8 cellular contexts compared by ENCODE assay signal in the genomic region with DNA sequence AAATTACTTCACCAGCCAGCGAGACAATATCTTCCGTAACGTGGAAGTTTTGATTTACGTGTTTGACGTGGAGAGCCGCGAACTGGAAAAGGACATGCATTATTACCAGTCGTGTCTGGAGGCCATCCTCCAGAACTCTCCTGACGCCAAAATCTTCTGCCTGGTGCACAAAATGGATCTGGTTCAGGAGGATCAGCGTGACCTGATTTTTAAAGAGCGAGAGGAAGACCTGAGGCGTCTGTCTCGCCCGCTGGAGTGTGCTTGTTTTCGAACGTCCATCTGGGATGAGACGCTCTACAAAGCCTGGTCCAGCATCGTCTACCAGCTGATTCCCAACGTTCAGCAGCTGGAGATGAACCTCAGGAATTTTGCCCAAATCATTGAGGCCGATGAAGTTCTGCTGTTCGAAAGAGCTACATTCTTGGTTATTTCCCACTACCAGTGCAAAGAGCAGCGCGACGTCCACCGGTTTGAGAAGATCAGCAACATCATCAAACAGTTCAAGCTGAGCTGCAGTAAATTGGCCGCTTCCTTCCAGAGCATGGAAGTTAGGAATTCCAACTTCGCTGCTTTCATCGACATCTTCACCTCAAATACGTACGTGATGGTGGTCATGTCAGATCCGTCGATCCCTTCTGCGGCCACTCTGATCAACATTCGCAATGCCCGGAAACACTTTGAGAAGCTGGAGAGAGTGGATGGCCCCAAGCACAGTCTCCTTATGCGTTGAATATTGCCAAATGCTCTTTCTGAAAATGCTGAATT. TPM values are rescaled to one million over a fixed set of nuclear protein-coding genes. Genes with fewer than 3 reads are reported as not detected.
DNase-seq lines count a peak whose midpoint lies in the region; ATAC-seq, FAIRE-seq and TF ChIP-seq lines count a peak whose summit lies in the region.

No MANE protein-coding gene starts in this region.

- H3K9me3 ChIP-seq in SJCRH30 (replicated peaks) (no peaks in the 10 kb centered on the region), transverse colon (no peaks in the 10 kb centered on the region)
- no peaks in the 10 kb centered on the region for H3K9me3 ChIP-seq in effector memory CD4-positive, alpha-beta T cell (ENCODE audit: control insufficient read depth, low read length)

- TF ChIP-seq POLR2A in GM12892 (IDR thresholded peaks at IDR 0.05; ENCODE audit: low read depth, low read length), result no peak
- no peak for TF ChIP-seq POLR2A in transverse colon (IDR thresholded peaks at IDR 0.05)

- WGBS in transverse colon (ENCODE audit: low coverage in 1 of 2), 2 donors, result 7 to 33% methylated on average over 8 to 36 of the region's 36 CpGs

- H3K4me1 ChIP-seq in SJCRH30 (no peaks in the 10 kb centered on the region), transverse colon (peaks cover 20 to 40% (median 27%) of the 10 kb centered on the region in 4 donors)
- peaks cover 13% of the 10 kb centered on the region for H3K4me1 ChIP-seq in effector memory CD4-positive, alpha-beta T cell (ENCODE audit: control insufficient read depth, insufficient read depth, low read length, poor library complexity, severe bottlenecking)

- H3K27ac ChIP-seq in SJCRH30, result peak overlapping the region; percentile 58
- peak overlapping the region; percentile 88 for H3K27ac ChIP-seq in effector memory CD4-positive, alpha-beta T cell (ENCODE audit: insufficient read depth, low read length, poor library complexity, severe bottlenecking)
- peak overlapping the region; percentile 94 to 98 (median 97) for H3K27ac ChIP-seq in transverse colon

- peak; percentile 77 for FAIRE-seq in GM12892 (lab: Jason Lieb, UNC)

- H3K4me3 ChIP-seq in SJCRH30 (peak overlapping the region; percentile 84), transverse colon (peak overlapping the region; percentile 77 to 81 (median 80))
- peak overlapping the region; percentile 84 for H3K4me3 ChIP-seq in effector memory CD4-positive, alpha-beta T cell (ENCODE audit: insufficient read depth, low read depth, low read length, poor library complexity, severe bottlenecking)

- no peak for TF ChIP-seq CTCF in transverse colon (IDR thresholded peaks at IDR 0.05)

- no peaks in the 10 kb centered on the region for H3K36me3 ChIP-seq in SJCRH30
- no peaks in the 10 kb centered on the region for H3K36me3 ChIP-seq in effector memory CD4-positive, alpha-beta T cell (ENCODE audit: control insufficient read depth, insufficient read depth, low read length)
- no peaks in the 10 kb centered on the region for H3K36me3 ChIP-seq in transverse colon

- DNase-seq in A172 (ENCODE audit: low spot score), result peak; percentile 5
- DNase-seq in GM12892 (ENCODE audit: insufficient read length), result no peak
- peak; percentile 17 to 38 for DNase-seq in SJCRH30
- DNase-seq in effector memory CD4-positive, alpha-beta T cell, result no peak
- peak; percentile 61 for DNase-seq in midbrain (lab: John Stamatoyannopoulos, UW)
- peak; percentile 16 for DNase-seq in transverse colon

- no peak for ATAC-seq in HG03439 (IDR thresholded peaks at IDR 0.05; ENCODE audit: unreplicated experiment)
- no peak for ATAC-seq in HG02970 (IDR thresholded peaks at IDR 0.05; ENCODE audit: low FRiP score, unreplicated experiment)

- in situ Hi-C loops in transverse colon (cut with MboI; ENCODE audit: low pct_ligation_motif_present in 1 of 4, low pct_unique_long_range_greater_than_20kb in 1 of 4, low sequenced_read_pairs in 3 of 4), result loop anchor here in 3 of 4 donors (25.0 kb wide), 3 partner anchors 613 to 1513 kb away; no protein-coding TSS in a partner anchor

- H3K27me3 ChIP-seq in SJCRH30 (no peaks in the 10 kb centered on the region), transverse colon (no peaks in the 10 kb centered on the region)
- H3K27me3 ChIP-seq in effector memory CD4-positive, alpha-beta T cell (replicated peaks; ENCODE audit: control insufficient read depth, insufficient read depth, low read length, poor library complexity, severe bottlenecking), result no peaks in the 10 kb centered on the region

- no peak for TF ChIP-seq EP300 in transverse colon (IDR thresholded peaks at IDR 0.05; ENCODE audit: low read depth)

- intact Hi-C loops in transverse colon (cut with DNase I; ENCODE audit: low total_unique reads), result no loop called here

RNA-seq across cellular contexts. Expression of a gene that starts 0.8 kb away (rescaled TPM):
- total RNA-seq in A172 (2014; rRNA removed; shearing (Covaris generic)), result 35.5 and 37.0 TPM in 2 replicates
- 41.7 TPM for polyA plus RNA-seq in GM12892 (2012; ENCODE audit: missing spikeins)
- total RNA-seq in SJCRH30 (2014; rRNA removed; shearing (Covaris generic)), result 39.7 and 44.2 TPM in 2 replicates
- 10 to 100 TPM; 35.0 to 47.0 (median 39.6) TPM for total RNA-seq in transverse colon

RNA-seq across cellular contexts. Expression of a gene that starts 17.0 kb away (rescaled TPM):
- total RNA-seq in A172 (2014; rRNA removed; shearing (Covaris generic)), result not detected in 2 replicates
- not detected for polyA plus RNA-seq in GM12892 (2012; ENCODE audit: missing spikeins)
- not detected in 2 replicates for total RNA-seq in SJCRH30 (2014; rRNA removed; shearing (Covaris generic))
- under 1 TPM in 1 of 4 donors, not detected in 3; 0.41 TPM for total RNA-seq in transverse colon

RNA-seq across cellular contexts. Expression of a gene that starts 52.6 kb away (rescaled TPM):
- total RNA-seq in A172 (2014; rRNA removed; shearing (Covaris generic)), result 39.7 and 40.4 TPM in 2 replicates
- 15.8 TPM for polyA plus RNA-seq in GM12892 (2012; ENCODE audit: missing spikeins)
- total RNA-seq in SJCRH30 (2014; rRNA removed; shearing (Covaris generic)), result 44.7 and 49.7 TPM in 2 replicates
- 1 to 10 TPM; 1.4 to 8.9 (median 6.3) TPM for total RNA-seq in transverse colon

Comparison
In these comparisons a context has a peak if more than half of its experiments do, and no peak if none do; other contexts are left out.
1. DNase-seq: peak in A172 (single experiment), SJCRH30 (2 of 2), midbrain (single experiment) and transverse colon (single experiment); none in GM12892 (single experiment) and effector memory CD4-positive, alpha-beta T cell (0 of 3).
2. Peak in every context shown above with its lines, with median percentiles within 50 percentile points of each other: H3K27ac ChIP-seq and H3K4me3 ChIP-seq.